In the genomic region with DNA sequence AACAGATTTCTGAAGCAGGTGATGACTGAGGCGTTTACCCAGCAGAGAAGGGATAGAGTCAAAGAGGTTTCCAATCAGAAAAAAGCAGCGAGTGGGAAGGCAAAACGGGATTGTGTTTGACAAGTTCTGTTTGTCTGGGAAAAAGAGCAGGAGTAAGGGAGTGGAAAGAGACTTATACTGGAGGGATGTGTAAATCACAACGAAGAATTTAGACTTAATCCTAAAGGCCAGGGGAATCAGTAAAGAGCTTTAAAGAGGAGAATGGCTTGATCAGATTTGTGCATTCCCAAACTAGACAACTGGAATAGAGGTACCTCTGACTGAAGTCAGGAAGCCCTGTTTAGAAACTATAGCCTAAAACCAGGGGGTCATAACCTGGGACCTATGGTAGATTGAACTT, we compare ENCODE assay signal across 2 cellular contexts.
TF ChIP-seq lines count a peak whose summit lies in the region.

No MANE protein-coding gene starts in this region.

TF ChIP-seq in GM23338, 12 proteins besides CTCF, POLR2A, EP300 and RAD21:
- TF ChIP-seq, protein P1, sequence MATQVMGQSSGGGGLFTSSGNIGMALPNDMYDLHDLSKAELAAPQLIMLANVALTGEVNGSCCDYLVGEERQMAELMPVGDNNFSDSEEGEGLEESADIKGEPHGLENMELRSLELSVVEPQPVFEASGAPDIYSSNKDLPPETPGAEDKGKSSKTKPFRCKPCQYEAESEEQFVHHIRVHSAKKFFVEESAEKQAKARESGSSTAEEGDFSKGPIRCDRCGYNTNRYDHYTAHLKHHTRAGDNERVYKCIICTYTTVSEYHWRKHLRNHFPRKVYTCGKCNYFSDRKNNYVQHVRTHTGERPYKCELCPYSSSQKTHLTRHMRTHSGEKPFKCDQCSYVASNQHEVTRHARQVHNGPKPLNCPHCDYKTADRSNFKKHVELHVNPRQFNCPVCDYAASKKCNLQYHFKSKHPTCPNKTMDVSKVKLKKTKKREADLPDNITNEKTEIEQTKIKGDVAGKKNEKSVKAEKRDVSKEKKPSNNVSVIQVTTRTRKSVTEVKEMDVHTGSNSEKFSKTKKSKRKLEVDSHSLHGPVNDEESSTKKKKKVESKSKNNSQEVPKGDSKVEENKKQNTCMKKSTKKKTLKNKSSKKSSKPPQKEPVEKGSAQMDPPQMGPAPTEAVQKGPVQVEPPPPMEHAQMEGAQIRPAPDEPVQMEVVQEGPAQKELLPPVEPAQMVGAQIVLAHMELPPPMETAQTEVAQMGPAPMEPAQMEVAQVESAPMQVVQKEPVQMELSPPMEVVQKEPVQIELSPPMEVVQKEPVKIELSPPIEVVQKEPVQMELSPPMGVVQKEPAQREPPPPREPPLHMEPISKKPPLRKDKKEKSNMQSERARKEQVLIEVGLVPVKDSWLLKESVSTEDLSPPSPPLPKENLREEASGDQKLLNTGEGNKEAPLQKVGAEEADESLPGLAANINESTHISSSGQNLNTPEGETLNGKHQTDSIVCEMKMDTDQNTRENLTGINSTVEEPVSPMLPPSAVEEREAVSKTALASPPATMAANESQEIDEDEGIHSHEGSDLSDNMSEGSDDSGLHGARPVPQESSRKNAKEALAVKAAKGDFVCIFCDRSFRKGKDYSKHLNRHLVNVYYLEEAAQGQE (IDR thresholded peaks at IDR 0.05; ENCODE audit: unreplicated experiment): no peak
- TF ChIP-seq ZNF331 (CRISPR knock-in tag; IDR thresholded peaks at IDR 0.05; ENCODE audit: low read depth): no peak

TF ChIP-seq in WTC11, 78 proteins besides CTCF, POLR2A, EP300 and RAD21 (continued from another document):
- TF ChIP-seq, protein P2, sequence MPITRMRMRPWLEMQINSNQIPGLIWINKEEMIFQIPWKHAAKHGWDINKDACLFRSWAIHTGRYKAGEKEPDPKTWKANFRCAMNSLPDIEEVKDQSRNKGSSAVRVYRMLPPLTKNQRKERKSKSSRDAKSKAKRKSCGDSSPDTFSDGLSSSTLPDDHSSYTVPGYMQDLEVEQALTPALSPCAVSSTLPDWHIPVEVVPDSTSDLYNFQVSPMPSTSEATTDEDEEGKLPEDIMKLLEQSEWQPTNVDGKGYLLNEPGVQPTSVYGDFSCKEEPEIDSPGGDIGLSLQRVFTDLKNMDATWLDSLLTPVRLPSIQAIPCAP (CRISPR knock-in tag; IDR thresholded peaks at IDR 0.05): no peak
- TF ChIP-seq ZNF671 (CRISPR knock-in tag; IDR thresholded peaks at IDR 0.05) (no peak), HMGA2 (CRISPR knock-in tag; IDR thresholded peaks at IDR 0.05) (no peak), ZNF263 (CRISPR knock-in tag; IDR thresholded peaks at IDR 0.05; ENCODE audit: low read depth) (no peak)
- TF ChIP-seq, protein P3, sequence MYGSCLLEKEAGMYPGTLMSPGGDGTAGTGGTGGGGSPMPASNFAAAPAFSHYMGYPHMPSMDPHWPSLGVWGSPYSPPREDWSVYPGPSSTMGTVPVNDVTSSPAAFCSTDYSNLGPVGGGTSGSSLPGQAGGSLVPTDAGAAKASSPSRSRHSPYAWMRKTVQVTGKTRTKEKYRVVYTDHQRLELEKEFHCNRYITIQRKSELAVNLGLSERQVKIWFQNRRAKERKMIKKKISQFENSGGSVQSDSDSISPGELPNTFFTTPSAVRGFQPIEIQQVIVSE (CRISPR knock-in tag; IDR thresholded peaks at IDR 0.05; ENCODE audit: borderline replicate concordance): no peak
